In genomic region chr9:85805789-85806102, GRCh38 we compare ENCODE assay signal across 8 cellular contexts.
DNase-seq lines count a peak whose midpoint lies in the region; ATAC-seq and TF ChIP-seq lines count a peak whose summit lies in the region.
"Not testable (repeated sequence)": the region's sequence is repeated elsewhere in the genome, so short reads cannot be mapped to it uniquely, and the experiment has no call there.

No MANE protein-coding gene starts in this region.

- H3K4me1 Mint-ChIP-seq in stimulated activated naive CD8-positive, alpha-beta T cell treated with anti-CD3 and anti-CD28 coated beads, Interleukin-15, Interleukin-2, amounts not matched to agents 100 ng/mL and 50 ng/mL, for 24 hours (ENCODE audit: low read depth) = peaks cover 16% of the 10 kb centered on the region

- H3K27me3 Mint-ChIP-seq in stimulated activated naive CD8-positive, alpha-beta T cell treated with anti-CD3 and anti-CD28 coated beads, Interleukin-15, Interleukin-2, amounts not matched to agents 100 ng/mL and 50 ng/mL, for 24 hours = not testable (repeated sequence)

- ATAC-seq in HG02798 (IDR thresholded peaks at IDR 0.05; ENCODE audit: poor library complexity, unreplicated experiment) = peak; percentile 6

- peak overlapping the region; percentile 70 for H3K4me3 ChIP-seq in choroid plexus epithelial cell (ENCODE audit: low read depth, low read length)
- peak overlapping the region; percentile 68 for H3K4me3 ChIP-seq in iPS-15b (ENCODE audit: low read depth, low read length)
- peak overlapping the region; percentile 87 for H3K4me3 ChIP-seq in ovary

- H3K27me3 ChIP-seq in iPS-15b (ENCODE audit: control insufficient read depth, insufficient read depth, low read length); ovary: not testable (repeated sequence)

- not testable (repeated sequence) for H3K9me3 Mint-ChIP-seq in stimulated activated naive CD8-positive, alpha-beta T cell treated with anti-CD3 and anti-CD28 coated beads, Interleukin-15, Interleukin-2, amounts not matched to agents 100 ng/mL and 50 ng/mL, for 24 hours

- H3K9me3 ChIP-seq in iPS-15b (ENCODE audit: control insufficient read depth, insufficient read depth, low read length); ovary: not testable (repeated sequence)

- TF ChIP-seq EP300 in ovary (IDR thresholded peaks at IDR 0.05) = not testable (repeated sequence)

- intact Hi-C loops in ovary (cut with DNase I) = not testable (repeated sequence)

- not testable (repeated sequence) for H3K9ac ChIP-seq in iPS-15b (ENCODE audit: low read depth, low read length)

- TF ChIP-seq CTCF in choroid plexus epithelial cell (conservative IDR thresholded peaks at IDR 0.05; ENCODE audit: low read depth, low read length); ovary (IDR thresholded peaks at IDR 0.05): not testable (repeated sequence)

- WGBS in ovary, 3 donors = 0 to 1% (median 1%) methylated on average over 32 of the region's 32 CpGs

- not testable (repeated sequence) for H3K4me1 ChIP-seq in iPS-15b (ENCODE audit: control insufficient read depth, insufficient read depth, low read length); ovary (ENCODE audit: insufficient read depth)

- TF ChIP-seq POLR2A in ovary (IDR thresholded peaks at IDR 0.05) = not testable (repeated sequence)

- H3K27ac ChIP-seq in ovary = peak overlapping the region; percentile 94 to 96

- H3K36me3 ChIP-seq in iPS-15b (ENCODE audit: control insufficient read depth, insufficient read depth, low read length); ovary: not testable (repeated sequence)

- DNase-seq in DMS 273 (lab: John Stamatoyannopoulos, UW; ENCODE audit: unreplicated experiment) (peak; percentile 56), NCI-H82 (lab: John Stamatoyannopoulos, UW) (peak; percentile 37), choroid plexus epithelial cell (ENCODE audit: low read depth) (peak; percentile 8)
- peak in 2 of 3 experiments; percentile 20 to 22 for DNase-seq in activated CD8-positive, alpha-beta memory T cell treated with anti-CD3 and anti-CD28 coated beads for 48 hours (ENCODE audit: low read depth in 2 of 3, low spot score in 2 of 3)
- not testable (repeated sequence) for DNase-seq in ovary

- H3K4me3 Mint-ChIP-seq in stimulated activated naive CD8-positive, alpha-beta T cell treated with anti-CD3 and anti-CD28 coated beads, Interleukin-15, Interleukin-2, amounts not matched to agents 100 ng/mL and 50 ng/mL, for 24 hours = peak overlapping the region; percentile 85

- not testable (repeated sequence) for H3K36me3 Mint-ChIP-seq in stimulated activated naive CD8-positive, alpha-beta T cell treated with anti-CD3 and anti-CD28 coated beads, Interleukin-15, Interleukin-2, amounts not matched to agents 100 ng/mL and 50 ng/mL, for 24 hours (ENCODE audit: low read depth)

- peak overlapping the region; percentile 67 for H3K27ac Mint-ChIP-seq in stimulated activated naive CD8-positive, alpha-beta T cell treated with anti-CD3 and anti-CD28 coated beads, Interleukin-15, Interleukin-2, amounts not matched to agents 100 ng/mL and 50 ng/mL, for 24 hours
